In genomic region chr16:29940656-29941055, GRCh38 we compare ENCODE assay signal across 20 cellular contexts. TPM values are rescaled to one million over a fixed set of nuclear protein-coding genes. Genes with fewer than 3 reads are reported as not detected.
"Had no signal": no experiment of that assay in that cellular context is flagged by ENCODE, and none has a peak within 500 bp of the region (broad histone marks: within the 10 kb centered on the region; RNA-seq: fewer than 3 reads in every experiment).

No MANE protein-coding gene starts in this region.

- DNase-seq: activated CD4-positive, alpha-beta T cell treated with anti-CD3 and anti-CD28 coated beads, Interleukin-2, amount 50 U/mL, for 1 hour; activated CD8-positive, alpha-beta memory T cell treated with anti-CD3 and anti-CD28 coated beads for 24 hours; activated naive CD4-positive, alpha-beta T cell; activated naive CD8-positive, alpha-beta T cell treated with anti-CD3 and anti-CD28 coated beads, Interleukin-2, amount 10 ng/mL, durations not matched to agents 7 days and 5 days; foreskin keratinocyte; glutamatergic neuron; kidney; left ventricle myocardium superior; mesenchymal stem cell; nephron progenitor cell; right cardiac atrium; small intestine; stimulated activated CD4-positive, alpha-beta T cell treated with anti-CD3 and anti-CD28 coated beads, Interleukin-4, amount 100 ng/mL, for 24 hours; stimulated activated CD8-positive, alpha-beta memory T cell treated with anti-CD3 and anti-CD28 coated beads, Interleukin-4, amount 100 ng/mL, for 48 hours; stimulated activated naive CD4-positive, alpha-beta T cell treated with Interleukin-2 at 50 U/mL for 16 hours; substantia nigra; T1000; trophoblast cell had no signal

- ATAC-seq: activated CD4-positive, CD25-positive, alpha-beta regulatory T cell treated with anti-CD3 and anti-CD28 coated beads, Interleukin-2, amount 50 U/mL, for 24 hours; esophagus mucosa; foreskin keratinocyte; left ventricle myocardium superior; right cardiac atrium had no signal

RNA-seq across cellular contexts. Expression of gene SEZ6L2, which starts 41.3 kb away (rescaled TPM):
- total RNA-seq: activated naive CD8-positive, alpha-beta T cell treated with anti-CD3 and anti-CD28 coated beads, Interleukin-2, amount 10 ng/mL, durations not matched to agents 7 days and 5 days had no signal
